ENCODE assay signal across 18 cellular contexts in the genomic region with DNA sequence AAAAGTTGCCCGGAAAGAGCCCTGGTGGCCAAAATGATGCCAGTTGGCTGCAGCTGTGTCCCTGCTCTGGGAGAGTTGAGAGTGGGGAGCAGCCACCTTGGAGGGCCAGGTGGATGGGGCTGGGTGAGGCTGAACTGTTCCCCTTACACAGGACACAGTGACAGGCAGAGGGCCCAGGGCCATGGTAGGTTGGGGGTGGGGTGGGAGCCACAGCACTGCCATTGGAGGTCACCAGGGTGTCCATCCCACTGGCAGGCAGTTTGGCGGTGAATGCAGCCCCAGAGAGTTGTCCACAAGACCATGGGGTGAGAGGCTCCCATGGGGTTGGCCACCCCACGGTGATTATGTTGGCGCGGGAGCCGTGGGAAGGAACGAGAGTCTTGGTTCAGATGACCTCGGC.
DNase-seq lines count a peak whose midpoint lies in the region; ATAC-seq, FAIRE-seq and TF ChIP-seq lines count a peak whose summit lies in the region.
"Had no signal": no experiment of that assay in that cellular context is flagged by ENCODE, and none has a peak within 500 bp of the region (broad histone marks: within the 10 kb centered on the region; RNA-seq: fewer than 3 reads in every experiment).

No MANE protein-coding gene starts in this region.

- POLR2A ChIA-PET in activated CD8-positive, alpha-beta T cell treated with anti-CD3 and anti-CD28 coated beads, Interleukin-2, amount 10 ng/mL, durations not matched to agents 7 days and 5 days (lab: Charles Lee), result no interaction called here
- POLR2A ChIA-PET in activated CD8-positive, alpha-beta T cell treated with anti-CD3 and anti-CD28 coated beads for 36 hours (lab: Charles Lee), result no interaction called here

- peaks cover 10% of the 10 kb centered on the region for H3K4me1 Mint-ChIP-seq in activated CD8-positive, alpha-beta T cell treated with anti-CD3 and anti-CD28 coated beads, Interleukin-2, amount 10 ng/mL, durations not matched to agents 7 days and 5 days (ENCODE audit: low read depth)
- H3K4me1 Mint-ChIP-seq in activated CD8-positive, alpha-beta T cell treated with anti-CD3 and anti-CD28 coated beads for 36 hours (ENCODE audit: low read depth), result no peaks in the 10 kb centered on the region
- H3K4me1 Mint-ChIP-seq in CD4-positive, CD25-positive, alpha-beta regulatory T cell, result peaks cover 0 to 27% (median 1%) of the 10 kb centered on the region in 4 donors
- H3K4me1 Mint-ChIP-seq in effector memory CD8-positive, alpha-beta T cell (ENCODE audit: low read depth in 2 of 2), result peaks cover 9 to 18% of the 10 kb centered on the region in 2 donors

- CTCF ChIA-PET in activated CD8-positive, alpha-beta T cell treated with anti-CD3 and anti-CD28 coated beads, Interleukin-2, amount 10 ng/mL, durations not matched to agents 7 days and 5 days (lab: Charles Lee), result no interaction called here
- CTCF ChIA-PET in activated CD8-positive, alpha-beta T cell treated with anti-CD3 and anti-CD28 coated beads for 36 hours (lab: Charles Lee), result interaction anchor here (1.6 kb wide), 1 partner anchor 62 kb away, joined by 4 read pairs; no protein-coding TSS in a partner anchor

- FAIRE-seq in frontal cortex (lab: Jason Lieb, UNC), result no peak
- FAIRE-seq: A204.1, GM12892, H1 had no signal

- H3K36me3 Mint-ChIP-seq in activated CD8-positive, alpha-beta T cell treated with anti-CD3 and anti-CD28 coated beads, Interleukin-2, amount 10 ng/mL, durations not matched to agents 7 days and 5 days (ENCODE audit: low read depth), result peaks cover 18% of the 10 kb centered on the region
- no peaks in the 10 kb centered on the region for H3K36me3 Mint-ChIP-seq in activated CD8-positive, alpha-beta T cell treated with anti-CD3 and anti-CD28 coated beads for 36 hours (ENCODE audit: low read depth)
- H3K36me3 Mint-ChIP-seq in CD4-positive, CD25-positive, alpha-beta regulatory T cell, result peaks cover 36% of the 10 kb centered on the region
- peaks cover 25% of the 10 kb centered on the region for H3K36me3 Mint-ChIP-seq in effector memory CD8-positive, alpha-beta T cell (ENCODE audit: insufficient read depth)

- H3K27me3 ChIP-seq in CD4-positive, CD25-positive, alpha-beta regulatory T cell (ENCODE audit: control insufficient read depth, insufficient read depth, low read length), result no peaks in the 10 kb centered on the region
- H3K27me3 ChIP-seq in tibial artery, result no peaks in the 10 kb centered on the region

- no peak for DNase-seq in activated CD8-positive, alpha-beta T cell treated with anti-CD3 and anti-CD28 coated beads, Interleukin-2, amount 10 ng/mL, durations not matched to agents 7 days and 5 days
- no peak for DNase-seq in activated CD8-positive, alpha-beta T cell treated with anti-CD3 and anti-CD28 coated beads for 36 hours
- no peak for DNase-seq in CD4-positive, CD25-positive, alpha-beta regulatory T cell
- no peak for DNase-seq in effector memory CD8-positive, alpha-beta T cell
- DNase-seq in tibial artery (no peak), frontal cortex (ENCODE audit: low spot score in 2 of 2) (no peak)
- DNase-seq in effector CD4-positive, alpha-beta T cell, result no peak
- DNase-seq: Caco-2; CD8-positive, alpha-beta memory T cell; DND-41; HFFc6 had no signal

- no peak for TF ChIP-seq CTCF in activated CD8-positive, alpha-beta T cell treated with anti-CD3 and anti-CD28 coated beads for 36 hours (IDR thresholded peaks at IDR 0.05)
- no peak for TF ChIP-seq CTCF in tibial artery (IDR thresholded peaks at IDR 0.05)

- intact Hi-C loops in activated CD8-positive, alpha-beta T cell treated with anti-CD3 and anti-CD28 coated beads for 36 hours (cut with micrococcal nuclease), result no loop called here
- intact Hi-C loops in tibial artery (cut with DNase I; ENCODE audit: low total_unique reads), result no loop called here

- ATAC-seq in activated CD8-positive, alpha-beta T cell treated with anti-CD3 and anti-CD28 coated beads, Interleukin-2, amount 10 ng/mL, durations not matched to agents 7 days and 5 days, result no peak
- ATAC-seq in activated CD8-positive, alpha-beta T cell treated with anti-CD3 and anti-CD28 coated beads for 36 hours, result no peak
- no peak for ATAC-seq in CD4-positive, CD25-positive, alpha-beta regulatory T cell (ENCODE audit: low read depth in 2 of 2)
- ATAC-seq in effector memory CD8-positive, alpha-beta T cell (replicated peaks), result no peak
- no peak for ATAC-seq in GM21723 (IDR thresholded peaks at IDR 0.05; ENCODE audit: unreplicated experiment)

- H3K27ac ChIP-seq in CD4-positive, CD25-positive, alpha-beta regulatory T cell (ENCODE audit: insufficient read depth, low read length, poor library complexity, severe bottlenecking), result no peak overlapping the region
- H3K27ac ChIP-seq in tibial artery, result peak overlapping the region; percentile 29 to 43

- peak overlapping the region; percentile 61 for H3K27ac Mint-ChIP-seq in activated CD8-positive, alpha-beta T cell treated with anti-CD3 and anti-CD28 coated beads, Interleukin-2, amount 10 ng/mL, durations not matched to agents 7 days and 5 days
- no peak overlapping the region for H3K27ac Mint-ChIP-seq in activated CD8-positive, alpha-beta T cell treated with anti-CD3 and anti-CD28 coated beads for 36 hours
- H3K27ac Mint-ChIP-seq in CD4-positive, CD25-positive, alpha-beta regulatory T cell, result peak overlapping the region; percentile 62 to 87 (median 64)
- H3K27ac Mint-ChIP-seq in effector memory CD8-positive, alpha-beta T cell, result peak overlapping the region; percentile 45 to 90
- H3K27ac Mint-ChIP-seq: B cell, HFFc6 had no signal

- no peak overlapping the region for H3K4me3 Mint-ChIP-seq in activated CD8-positive, alpha-beta T cell treated with anti-CD3 and anti-CD28 coated beads, Interleukin-2, amount 10 ng/mL, durations not matched to agents 7 days and 5 days
- no peak overlapping the region for H3K4me3 Mint-ChIP-seq in activated CD8-positive, alpha-beta T cell treated with anti-CD3 and anti-CD28 coated beads for 36 hours
- no peak overlapping the region for H3K4me3 Mint-ChIP-seq in CD4-positive, CD25-positive, alpha-beta regulatory T cell
- H3K4me3 Mint-ChIP-seq in effector memory CD8-positive, alpha-beta T cell, result peak overlapping the region in 1 of 2 donors; percentile 36
- H3K4me3 Mint-ChIP-seq: B cell; CD8-positive, alpha-beta memory T cell; HFFc6 had no signal

- H3K4me3 ChIP-seq in CD4-positive, CD25-positive, alpha-beta regulatory T cell (ENCODE audit: low read depth, low read length), result no peak overlapping the region
- H3K4me3 ChIP-seq in tibial artery, result no peak overlapping the region
- H3K4me3 ChIP-seq: HAP-1 had no signal

- H3K9me3 ChIP-seq in CD4-positive, CD25-positive, alpha-beta regulatory T cell (ENCODE audit: control insufficient read depth in 2 of 2, low read length in 2 of 2), result no peaks in the 10 kb centered on the region
- H3K9me3 ChIP-seq in tibial artery, result no peaks in the 10 kb centered on the region
- H3K9me3 ChIP-seq: Caco-2, HAP-1 had no signal

- no peaks in the 10 kb centered on the region for H3K9me3 Mint-ChIP-seq in activated CD8-positive, alpha-beta T cell treated with anti-CD3 and anti-CD28 coated beads, Interleukin-2, amount 10 ng/mL, durations not matched to agents 7 days and 5 days (ENCODE audit: insufficient read depth)
- H3K9me3 Mint-ChIP-seq in activated CD8-positive, alpha-beta T cell treated with anti-CD3 and anti-CD28 coated beads for 36 hours, result no peaks in the 10 kb centered on the region
- H3K9me3 Mint-ChIP-seq in CD4-positive, CD25-positive, alpha-beta regulatory T cell, result no peaks in the 10 kb centered on the region
- no peaks in the 10 kb centered on the region for H3K9me3 Mint-ChIP-seq in effector memory CD8-positive, alpha-beta T cell
- H3K9me3 Mint-ChIP-seq: CD14-positive monocyte; CD8-positive, alpha-beta memory T cell; HFFc6 had no signal

- H3K27me3 Mint-ChIP-seq in activated CD8-positive, alpha-beta T cell treated with anti-CD3 and anti-CD28 coated beads, Interleukin-2, amount 10 ng/mL, durations not matched to agents 7 days and 5 days (ENCODE audit: low read depth), result no peaks in the 10 kb centered on the region
- no peaks in the 10 kb centered on the region for H3K27me3 Mint-ChIP-seq in activated CD8-positive, alpha-beta T cell treated with anti-CD3 and anti-CD28 coated beads for 36 hours
- no peaks in the 10 kb centered on the region for H3K27me3 Mint-ChIP-seq in CD4-positive, CD25-positive, alpha-beta regulatory T cell
- H3K27me3 Mint-ChIP-seq in effector memory CD8-positive, alpha-beta T cell, result no peaks in the 10 kb centered on the region
- H3K27me3 Mint-ChIP-seq: B cell; CD8-positive, alpha-beta memory T cell had no signal

- no peaks in the 10 kb centered on the region for H3K4me1 ChIP-seq in CD4-positive, CD25-positive, alpha-beta regulatory T cell (ENCODE audit: control insufficient read depth, insufficient read depth, low read length, poor library complexity, severe bottlenecking)
- peaks cover 0 to 26% (median 7%) of the 10 kb centered on the region in 4 donors for H3K4me1 ChIP-seq in tibial artery
- H3K4me1 ChIP-seq: Caco-2, HAP-1 had no signal

- H3K36me3 ChIP-seq in CD4-positive, CD25-positive, alpha-beta regulatory T cell (ENCODE audit: control insufficient read depth, insufficient read depth, low read length), result peaks cover 21% of the 10 kb centered on the region
- peaks cover 61 to 72% (median 63%) of the 10 kb centered on the region in 3 donors for H3K36me3 ChIP-seq in tibial artery
- H3K36me3 ChIP-seq: HAP-1 had no signal
